1 cellular context compared by ENCODE assay signal in genomic region chr11:67301951-67302516, GRCh38.
TF ChIP-seq lines count a peak whose summit lies in the region.

No MANE protein-coding gene starts in this region.

TF ChIP-seq in endothelial cell of umbilical vein, 7 proteins besides CTCF, POLR2A, EP300 and RAD21 (continued from another document):
- TF ChIP-seq MAX (IDR thresholded peaks at IDR 0.05; ENCODE audit: insufficient read depth, insufficient read length) (no peak), POLR2AphosphoS5 (IDR thresholded peaks at IDR 0.05; ENCODE audit: insufficient read depth, low read depth, low read length) (no peak), MYC (IDR thresholded peaks at IDR 0.05; ENCODE audit: low read depth, low read length) (no peak), GATA2 (IDR thresholded peaks at IDR 0.05; ENCODE audit: insufficient read depth, insufficient read length, low read depth, low read length) (no peak), FOS (IDR thresholded peaks at IDR 0.05; ENCODE audit: borderline replicate concordance, insufficient read depth, low read length) (no peak), EZH2 (IDR thresholded peaks at IDR 0.05; ENCODE audit: borderline replicate concordance, low read depth, low read length, severe bottlenecking) (no peak)
